ENCODE assay signal across 9 cellular contexts in genomic region chr13:94968040-94968756, GRCh38.
DNase-seq lines count a peak whose midpoint lies in the region; ATAC-seq, FAIRE-seq and TF ChIP-seq lines count a peak whose summit lies in the region.
"Had no signal": no experiment of that assay in that cellular context is flagged by ENCODE, and none has a peak within 500 bp of the region (broad histone marks: within the 10 kb centered on the region; RNA-seq: fewer than 3 reads in every experiment).

No MANE protein-coding gene starts in this region.

- H3K4me3 Mint-ChIP-seq in activated CD4-positive, alpha-beta T cell treated with anti-CD3 and anti-CD28 coated beads, Interleukin-2, amount 10 ng/mL, durations not matched to agents 7 days and 5 days = no peak overlapping the region
- H3K4me3 Mint-ChIP-seq: activated B cell treated with CpG ODN at 0.5 μM for 24 hours had no signal

- no peak overlapping the region for H3K27ac ChIP-seq in prostate gland

- TF ChIP-seq CTCF in fibroblast of pulmonary artery (IDR thresholded peaks at IDR 0.05; ENCODE audit: low read length, missing control alignments) = no peak
- no peak for TF ChIP-seq CTCF in prostate gland (IDR thresholded peaks at IDR 0.05)

- H3K4me3 ChIP-seq in fibroblast of pulmonary artery (replicated peaks; ENCODE audit: low read depth, low read length) (peak overlapping the region; percentile 26), prostate gland (peak overlapping the region; percentile 27 to 32)

- 1% methylated on average over 32 of the region's 56 CpGs for WGBS in prostate gland

- CTCF ChIA-PET in activated CD4-positive, alpha-beta T cell treated with anti-CD3 and anti-CD28 coated beads, Interleukin-2, amount 10 ng/mL, durations not matched to agents 7 days and 5 days (lab: Charles Lee) = interaction anchor here (0.6 to 1.0 kb wide), 2 partner anchors 22 to 282 kb away, joined by 3 read pairs; no protein-coding TSS in a partner anchor

- intact Hi-C loops in prostate gland (cut with DNase I) = no loop called here

- FAIRE-seq in GM12891 (lab: Jason Lieb, UNC) = no peak

- peaks cover 3% of the 10 kb centered on the region for H3K4me1 Mint-ChIP-seq in activated CD4-positive, alpha-beta T cell treated with anti-CD3 and anti-CD28 coated beads, Interleukin-2, amount 10 ng/mL, durations not matched to agents 7 days and 5 days
- H3K4me1 Mint-ChIP-seq: activated B cell treated with CpG ODN at 0.5 μM for 24 hours had no signal

- no peaks in the 10 kb centered on the region for H3K9me3 ChIP-seq in prostate gland

- H3K9me3 Mint-ChIP-seq in activated naive CD4-positive, alpha-beta T cell treated with anti-CD3 and anti-CD28 coated beads, Interleukin-2, amount 50 U/mL, for 72 hours = no peaks in the 10 kb centered on the region
- H3K9me3 Mint-ChIP-seq in activated CD4-positive, alpha-beta T cell treated with anti-CD3 and anti-CD28 coated beads, Interleukin-2, amount 10 ng/mL, durations not matched to agents 7 days and 5 days = no peaks in the 10 kb centered on the region
- H3K9me3 Mint-ChIP-seq: activated B cell treated with CpG ODN at 0.5 μM for 24 hours had no signal

- H3K27ac Mint-ChIP-seq in activated naive CD4-positive, alpha-beta T cell treated with anti-CD3 and anti-CD28 coated beads, Interleukin-2, amount 50 U/mL, for 72 hours = no peak overlapping the region
- no peak overlapping the region for H3K27ac Mint-ChIP-seq in activated CD4-positive, alpha-beta T cell treated with anti-CD3 and anti-CD28 coated beads, Interleukin-2, amount 10 ng/mL, durations not matched to agents 7 days and 5 days
- H3K27ac Mint-ChIP-seq: activated B cell treated with CpG ODN at 0.5 μM for 24 hours had no signal

- H3K27me3 ChIP-seq in prostate gland (replicated peaks; ENCODE audit: insufficient read depth) = peaks cover 9% of the 10 kb centered on the region

- peak; percentile 40 to 55 for ATAC-seq in activated naive CD4-positive, alpha-beta T cell treated with anti-CD3 and anti-CD28 coated beads, Interleukin-2, amount 50 U/mL, for 72 hours
- no peak for ATAC-seq in HG03460 (IDR thresholded peaks at IDR 0.05; ENCODE audit: unreplicated experiment)

- POLR2A ChIA-PET in activated CD4-positive, alpha-beta T cell treated with anti-CD3 and anti-CD28 coated beads, Interleukin-2, amount 10 ng/mL, durations not matched to agents 7 days and 5 days (lab: Charles Lee) = no interaction called here

- H3K4me1 ChIP-seq in prostate gland (replicated peaks) = no peaks in the 10 kb centered on the region

- H3K36me3 ChIP-seq in prostate gland = no peaks in the 10 kb centered on the region

- no peak for TF ChIP-seq POLR2A in prostate gland (IDR thresholded peaks at IDR 0.05)
- TF ChIP-seq POLR2A in GM12891 (IDR thresholded peaks at IDR 0.05; ENCODE audit: low read depth, low read length) = no peak

- DNase-seq in activated naive CD4-positive, alpha-beta T cell treated with anti-CD3 and anti-CD28 coated beads, Interleukin-2, amount 50 U/mL, for 72 hours (ENCODE audit: low spot score in 2 of 2) = no peak
- no peak for DNase-seq in activated naive CD4-positive, alpha-beta T cell (lab: John Stamatoyannopoulos, UW)
- DNase-seq in NCI-H748 treated with DMSO at 0.1 percent for 48 hours (lab: John Stamatoyannopoulos, UW) = peak; percentile 44
- no peak for DNase-seq in fibroblast of pulmonary artery (ENCODE audit: low read depth)
- DNase-seq in prostate gland (ENCODE audit: low spot score) = no peak
- no peak for DNase-seq in GM12891 (ENCODE audit: insufficient read length, low spot score)
- no peak for DNase-seq in activated CD4-positive, alpha-beta T cell treated with anti-CD3 and anti-CD28 coated beads, Interleukin-2, amount 10 ng/mL, durations not matched to agents 7 days and 5 days
- DNase-seq: activated B cell treated with CpG ODN at 0.5 μM for 24 hours had no signal

- peaks cover 61% of the 10 kb centered on the region for H3K27me3 Mint-ChIP-seq in activated CD4-positive, alpha-beta T cell treated with anti-CD3 and anti-CD28 coated beads, Interleukin-2, amount 10 ng/mL, durations not matched to agents 7 days and 5 days

- peaks cover 0 to 5% of the 10 kb centered on the region in 2 donors for H3K36me3 Mint-ChIP-seq in activated naive CD4-positive, alpha-beta T cell treated with anti-CD3 and anti-CD28 coated beads, Interleukin-2, amount 50 U/mL, for 72 hours
- H3K36me3 Mint-ChIP-seq in activated CD4-positive, alpha-beta T cell treated with anti-CD3 and anti-CD28 coated beads, Interleukin-2, amount 10 ng/mL, durations not matched to agents 7 days and 5 days (ENCODE audit: low read depth) = no peaks in the 10 kb centered on the region

TF ChIP-seq in GM12891, 5 proteins besides CTCF, POLR2A, EP300 and RAD21:
- TF ChIP-seq PAX5 (IDR thresholded peaks at IDR 0.05; ENCODE audit: insufficient read depth, low read length, severe bottlenecking) = no peak
- TF ChIP-seq TAF1 (IDR thresholded peaks at IDR 0.05; ENCODE audit: low read depth, low read length) = no peak
TF ChIP-seq in GM12891: peak in this region for 0.
